Comparison of ENCODE assay signal across 8 cellular contexts in the genomic region with DNA sequence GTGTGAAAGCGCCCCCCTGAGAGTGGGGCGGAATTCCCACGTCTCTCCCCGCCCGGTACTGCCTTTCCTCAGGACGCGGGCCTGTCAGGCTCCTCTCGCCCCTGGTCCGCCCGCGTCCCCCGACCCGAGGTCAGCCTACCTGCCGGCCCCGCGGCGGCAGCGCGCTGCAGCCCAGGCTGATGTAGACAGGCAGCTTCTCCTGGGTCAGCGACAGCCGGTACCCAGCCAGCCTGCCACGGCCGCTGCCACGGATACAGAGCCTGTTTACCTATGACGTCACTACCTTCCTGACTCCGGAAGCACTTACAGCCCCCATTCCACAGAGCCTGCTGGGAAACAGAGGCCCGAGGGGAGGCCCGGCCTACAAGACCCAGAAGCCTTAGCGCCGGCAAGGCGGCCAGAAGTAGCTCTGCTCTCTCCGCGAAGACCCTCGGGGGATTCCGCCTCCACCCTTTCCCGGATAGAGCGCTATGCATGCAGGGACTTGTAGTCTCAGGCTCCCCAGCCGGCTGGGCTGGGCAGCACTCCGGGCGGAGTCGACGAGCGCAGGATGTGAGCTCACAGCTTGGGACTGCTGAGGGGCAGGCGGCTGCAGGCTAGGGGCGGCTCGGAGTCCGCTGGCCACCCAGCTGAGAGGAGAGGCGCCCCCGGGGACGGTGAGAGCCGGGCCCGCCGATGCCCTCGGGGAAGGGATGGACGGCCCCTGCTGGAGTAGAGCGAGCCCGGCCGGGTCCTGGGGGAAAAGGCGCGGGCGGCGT. TPM values are rescaled to one million over a fixed set of nuclear protein-coding genes. Genes with fewer than 3 reads are reported as not detected.
A peak's percentile ranks its signal among the peaks of the same experiment; 100 is the strongest.
DNase-seq lines count a peak whose midpoint lies in the region; ATAC-seq lines count a peak whose summit lies in the region.

Gene IFT20, minus strand, starts transcription at position 272 of the 758 bp plus-strand sequence. CDS start 3,487 bp downstream, outside the sequence.
A gene with protein sequence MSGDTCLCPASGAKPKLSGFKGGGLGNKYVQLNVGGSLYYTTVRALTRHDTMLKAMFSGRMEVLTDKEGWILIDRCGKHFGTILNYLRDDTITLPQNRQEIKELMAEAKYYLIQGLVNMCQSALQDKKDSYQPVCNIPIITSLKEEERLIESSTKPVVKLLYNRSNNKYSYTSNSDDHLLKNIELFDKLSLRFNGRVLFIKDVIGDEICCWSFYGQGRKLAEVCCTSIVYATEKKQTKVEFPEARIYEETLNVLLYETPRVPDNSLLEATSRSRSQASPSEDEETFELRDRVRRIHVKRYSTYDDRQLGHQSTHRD (plus strand): TSS at position 561 of the 758 bp plus-strand sequence. CDS start 3,761 bp downstream, outside the sequence.

- H3K9me3 Mint-ChIP-seq in IgD-negative memory B cell: no peaks in the 10 kb centered on the region

- H3K4me3 Mint-ChIP-seq in IgD-negative memory B cell: peak within 1 kb of the TSS; percentile 96 to 100 (median 98)

- ATAC-seq in GM21529 (IDR thresholded peaks at IDR 0.05; ENCODE audit: unreplicated experiment): peak; percentile 93

- H3K27ac Mint-ChIP-seq in IgD-negative memory B cell: peak within 1 kb of the TSS; percentile 89 to 96 (median 93)

- peaks cover 4% of the 10 kb centered on the region for H3K36me3 Mint-ChIP-seq in IgD-negative memory B cell

- peaks cover 14 to 32% (median 30%) of the 10 kb centered on the region in 3 donors for H3K4me1 Mint-ChIP-seq in IgD-negative memory B cell

- peak; percentile 99 for DNase-seq in DMS 273 treated with DMSO at 0.1 percent for 48 hours (lab: John Stamatoyannopoulos, UW)
- peak; percentile 76 for DNase-seq in OCI-M2 (lab: John Stamatoyannopoulos, UW; ENCODE audit: unreplicated experiment)
- peak; percentile 94 for DNase-seq in activated T-cell treated with anti-CD3 and anti-CD28 coated beads for 4 hours
- DNase-seq in epidermal melanocyte (ENCODE audit: insufficient read length, low spot score): peak; percentile 90
- DNase-seq in middle frontal gyrus (ENCODE audit: extremely low spot score, low spot score): peak; percentile 99
- DNase-seq in stimulated activated CD8-positive, alpha-beta memory T cell treated with anti-CD3 and anti-CD28 coated beads, Interleukin-2, amount 100 ng/mL, for 48 hours (ENCODE audit: low read depth in 2 of 2): peak; percentile 88 to 95

- no peaks in the 10 kb centered on the region for H3K27me3 Mint-ChIP-seq in IgD-negative memory B cell

RNA-seq across cellular contexts. Expression of gene IFT20, which starts in this region (rescaled TPM):
- polyA plus RNA-seq in IgD-negative memory B cell: 36.8 TPM

RNA-seq across cellular contexts. Expression of the second gene that starts in this region (rescaled TPM):
- 11.1 TPM for polyA plus RNA-seq in IgD-negative memory B cell

Comparison
In these comparisons a context has a peak if more than half of its experiments do, and no peak if none do; other contexts are left out.
1. Peak in every context shown above with its lines: DNase-seq and ATAC-seq.